ENCODE assay signal across 2 cellular contexts in the genomic region with DNA sequence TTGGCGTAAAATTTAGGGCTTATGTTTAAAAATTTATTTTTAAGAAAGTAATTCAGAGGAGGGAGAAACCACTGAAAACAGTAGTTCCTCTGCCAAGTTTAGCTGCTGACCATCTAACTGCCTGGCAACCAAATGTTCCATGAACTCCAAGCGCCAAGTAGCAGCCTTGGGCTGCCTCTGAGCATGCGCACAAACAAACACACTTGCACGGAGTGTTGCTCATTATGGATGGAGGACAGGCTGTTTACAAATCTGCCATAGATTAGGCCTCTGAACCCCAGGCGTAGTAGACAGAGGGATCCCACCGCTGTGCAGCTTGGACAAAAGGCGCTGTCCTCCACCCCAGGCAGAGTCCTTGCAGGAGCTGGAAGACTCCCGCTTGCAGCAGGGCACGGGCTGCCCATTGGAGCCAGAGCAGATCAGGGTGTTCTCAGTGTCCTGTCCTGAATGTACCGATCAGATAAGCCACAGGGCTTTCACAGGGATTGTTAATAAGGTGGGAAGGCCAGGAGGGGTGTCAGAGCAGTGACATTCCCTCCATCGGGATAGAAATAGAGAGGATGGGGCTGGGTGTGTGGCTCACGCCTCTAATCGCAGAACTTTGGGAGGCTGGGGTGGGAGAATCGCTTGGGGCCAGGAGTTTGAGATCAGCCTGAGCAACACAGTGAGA.
TF ChIP-seq lines count a peak whose summit lies in the region.

No MANE protein-coding gene starts in this region.

TF ChIP-seq in HEK293, 187 proteins besides CTCF, POLR2A, EP300 and RAD21 (continued from another document):
- no peak for TF ChIP-seq ZNF600 (tag by site-specific recombination; IDR thresholded peaks at IDR 0.05)

TF ChIP-seq in K562, 482 proteins besides CTCF, POLR2A, EP300 and RAD21:
- TF ChIP-seq CXXC5 (CRISPR knock-in tag; IDR thresholded peaks at IDR 0.05) (no peak), NRF1 (conservative IDR thresholded peaks at IDR 0.05 in 1 of 2, IDR thresholded peaks at IDR 0.05 in 1 of 2) (peak; percentile 56 to 66), PML (IDR thresholded peaks at IDR 0.05; ENCODE audit: low read length) (no peak), CBX5 (IDR thresholded peaks at IDR 0.05; ENCODE audit: borderline replicate concordance, low read depth) (no peak), SRSF7 (optimal IDR thresholded peaks at IDR 0.05; ENCODE audit: low read depth, low read length) (no peak)
TF ChIP-seq in K562: peak in this region for 1.
